Comparison of ENCODE assay signal across 8 cellular contexts in the genomic region with DNA sequence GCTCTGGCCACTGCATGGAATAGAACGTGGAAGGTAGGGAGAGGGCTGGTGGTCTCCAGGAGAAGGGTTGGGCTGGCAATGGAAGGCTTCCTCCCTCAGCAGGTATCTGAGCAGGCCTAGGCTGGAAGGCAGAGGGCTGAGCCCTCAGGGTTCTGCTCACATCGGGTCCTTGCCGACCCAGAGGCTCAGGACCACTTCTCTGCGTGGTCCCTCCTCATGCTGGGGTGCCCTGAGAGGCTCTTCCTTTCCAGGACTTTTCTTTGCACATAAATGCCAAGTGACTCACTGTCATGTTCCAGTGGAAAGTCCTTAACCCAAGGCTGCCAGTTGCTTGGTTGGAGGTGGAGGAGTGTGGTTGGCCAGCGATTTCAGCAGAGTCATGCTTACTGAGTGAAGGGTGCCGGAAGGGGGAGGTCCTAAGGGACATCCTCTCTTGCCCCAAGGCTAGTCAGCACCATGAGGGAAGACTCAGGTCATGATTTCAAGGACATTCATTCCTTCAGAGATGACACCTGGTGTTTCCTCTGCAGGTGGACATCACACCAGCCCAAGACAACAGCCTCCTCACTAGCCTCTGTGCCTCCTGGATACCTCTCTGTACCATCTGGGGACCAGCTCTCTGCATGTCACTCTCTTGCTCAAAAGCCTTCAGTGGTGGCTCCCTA. TPM values are rescaled to one million over a fixed set of nuclear protein-coding genes. Genes with fewer than 3 reads are reported as not detected.
A peak's percentile ranks its signal among the peaks of the same experiment; 100 is the strongest.
DNase-seq lines count a peak whose midpoint lies in the region; ATAC-seq, FAIRE-seq and TF ChIP-seq lines count a peak whose summit lies in the region.

No MANE protein-coding gene starts in this region.

- no peaks in the 10 kb centered on the region for H3K9me3 ChIP-seq in keratinocyte (ENCODE audit: control insufficient read depth, low read depth, low read length)

- peak overlapping the region; percentile 2 for H3K4me2 ChIP-seq in keratinocyte (ENCODE audit: control insufficient read depth, extremely low read depth, insufficient read depth, low read depth, low read length)

- dilution Hi-C loops in keratinocyte (cut with MboI; ENCODE audit: extremely low pct_ligation_motif_present, low sequenced_read_pairs), result no loop called here

- no peak overlapping the region for H3K4me3 ChIP-seq in keratinocyte (ENCODE audit: control insufficient read depth in 2 of 3, extremely low read depth in 1 of 3, insufficient read depth in 2 of 3, low read depth in 1 of 3, low read length in 3 of 3)

- no peak overlapping the region for H2AFZ ChIP-seq in keratinocyte (ENCODE audit: control insufficient read depth, low read length)

- H3K36me3 ChIP-seq in keratinocyte (ENCODE audit: control insufficient read depth in 2 of 2, extremely low read depth in 1 of 2, insufficient read depth in 2 of 2, low read length in 2 of 2), result peaks cover 0 to 3% of the 10 kb centered on the region in 2 experiments

- no peaks in the 10 kb centered on the region for H3K9me1 ChIP-seq in keratinocyte (ENCODE audit: control insufficient read depth, extremely low read depth, insufficient read depth, low read length)

- H3K9ac ChIP-seq in keratinocyte (ENCODE audit: control insufficient read depth, extremely low read depth, insufficient read depth, low read length), result no peak overlapping the region

- no peaks in the 10 kb centered on the region for H3K27me3 ChIP-seq in keratinocyte (ENCODE audit: control insufficient read depth, extremely low read depth, insufficient read depth, low read length)

- no peak for TF ChIP-seq CTCF in keratinocyte (optimal IDR thresholded peaks at IDR 0.05 in 1 of 3, IDR thresholded peaks at IDR 0.05 in 1 of 3, conservative IDR thresholded peaks at IDR 0.05 in 1 of 3; ENCODE audit: extremely low read depth in 1 of 3, insufficient read depth in 2 of 3, low read length in 3 of 3)

- peaks cover under 1% of the 10 kb centered on the region for H4K20me1 ChIP-seq in keratinocyte (ENCODE audit: control insufficient read depth, extremely low read depth, insufficient read depth, low read length)

- ATAC-seq in HG03135 (IDR thresholded peaks at IDR 0.05; ENCODE audit: unreplicated experiment), result no peak

- peaks cover 44% of the 10 kb centered on the region for H3K4me1 ChIP-seq in keratinocyte (ENCODE audit: control insufficient read depth, extremely low read depth, insufficient read depth, low read length)

- peak; percentile 60 for FAIRE-seq in keratinocyte (lab: Jason Lieb, UNC)

- peaks cover 26% of the 10 kb centered on the region for H3K79me2 ChIP-seq in keratinocyte (ENCODE audit: control insufficient read depth, insufficient read depth, low read length)

- H3K27ac ChIP-seq in keratinocyte (ENCODE audit: control insufficient read depth, insufficient read depth, low read length), result peak overlapping the region; percentile 64

- peak; percentile 91 for DNase-seq in GF-D8 (lab: John Stamatoyannopoulos, UW)
- peak; percentile 98 for DNase-seq in HT1080 (ENCODE audit: low read depth)
- DNase-seq in activated T-cell treated with anti-CD3 and anti-CD28 coated beads, Interleukin-2, amount 50 U/mL, for 48 hours, result peak; percentile 53 to 56
- DNase-seq in keratinocyte (ENCODE audit: low read depth, low spot score), result peak; percentile 78
- DNase-seq in DMS153 (lab: John Stamatoyannopoulos, UW), result no peak
- no peak for DNase-seq in RKO (ENCODE audit: low spot score)
- no peak for DNase-seq in NCI-H1436 (lab: John Stamatoyannopoulos, UW)

RNA-seq across cellular contexts. Expression of a gene that starts 8.2 kb away (rescaled TPM):
- total RNA-seq in HT1080 (2014; rRNA removed; shearing (Covaris generic)), result 36.3 and 40.1 TPM in 2 replicates
- polyA plus RNA-seq in HT1080 (2015; cell fraction: cytosol; rRNA removed), result 23.8 and 30.5 TPM in 2 replicates
- 99.9 and 112 TPM in 2 replicates for polyA plus RNA-seq in HT1080 (2015; cell fraction: nucleus; rRNA removed)
- 4.6 to 12.4 TPM (median 8.3 TPM) in 3 replicates for polyA plus RNA-seq in keratinocyte
- 4.0 TPM for polyA plus RNA-seq in keratinocyte (2011; ENCODE audit: low read depth)
- polyA plus RNA-seq in keratinocyte (2011; cell fraction: cytosol; rRNA removed), result 3.1 and 3.5 TPM in 2 replicates
- 18.1 and 18.8 TPM in 2 replicates for polyA plus RNA-seq in keratinocyte (2011; cell fraction: nucleus; rRNA removed)
- polyA plus RNA-seq in keratinocyte (2012; ENCODE audit: low replicate concordance), result 7.3 and 9.0 TPM in 2 replicates
- 9.9 to 24.3 TPM (median 16.6 TPM) in 3 replicates for polyA minus RNA-seq in keratinocyte
- polyA minus RNA-seq in keratinocyte (2011; cell fraction: cytosol; rRNA and poly(A)+ RNA removed), result 7.5 TPM
- 14.5 and 19.1 TPM in 2 replicates for polyA minus RNA-seq in keratinocyte (2011; cell fraction: nucleus; rRNA and poly(A)+ RNA removed)

Comparison
In these comparisons a context has a peak if more than half of its experiments do, and no peak if none do; other contexts are left out.
1. DNase-seq: peak in GF-D8 (single experiment), HT1080 (single experiment), activated T-cell treated with anti-CD3 and anti-CD28 coated beads, Interleukin-2, amount 50 U/mL, for 48 hours (2 of 2) and keratinocyte (single experiment); none in DMS153 (single experiment), RKO (single experiment) and NCI-H1436 (single experiment).